In the genomic region with DNA sequence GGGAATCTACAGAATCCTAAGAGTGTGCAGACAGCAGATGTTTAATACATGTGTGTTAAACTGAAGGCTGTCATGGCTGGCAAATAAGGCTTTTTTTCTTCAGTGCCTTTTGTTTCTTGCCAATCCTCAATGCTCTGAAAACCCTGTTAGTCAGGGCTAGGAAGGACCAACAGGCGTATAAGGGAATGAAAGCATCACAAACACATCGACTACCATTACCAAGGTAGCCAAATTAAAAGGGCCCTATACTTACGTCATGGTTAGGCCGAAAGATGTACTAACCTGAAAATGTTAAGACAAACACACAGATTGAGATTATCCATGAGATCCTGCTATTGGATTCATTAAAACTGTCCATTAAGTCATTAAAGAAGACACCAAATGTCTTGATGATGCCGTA, we compare ENCODE assay signal across 18 cellular contexts. TPM values are rescaled to one million over a fixed set of nuclear protein-coding genes. Genes with fewer than 3 reads are reported as not detected.
DNase-seq lines count a peak whose midpoint lies in the region.
"Had no signal": no experiment of that assay in that cellular context is flagged by ENCODE, and none has a peak within 500 bp of the region (broad histone marks: within the 10 kb centered on the region; RNA-seq: fewer than 3 reads in every experiment).

No MANE protein-coding gene starts in this region.

- peak; percentile 15 for DNase-seq in DMS53 (lab: John Stamatoyannopoulos, UW)
- no peak for DNase-seq in DMS53 treated with DMSO at 0.1 percent for 48 hours (lab: John Stamatoyannopoulos, UW; ENCODE audit: unreplicated experiment)
- DNase-seq in adipocyte (ENCODE audit: low read depth) = no peak
- no peak for DNase-seq in immature natural killer cell
- DNase-seq in activated CD4-positive, alpha-beta T cell treated with anti-CD3 and anti-CD28 coated beads, Interleukin-2, amount 10 ng/mL, durations not matched to agents 7 days and 5 days = no peak
- DNase-seq in stimulated activated CD8-positive, alpha-beta memory T cell treated with anti-CD3 and anti-CD28 coated beads, Interleukin-4, amount 100 ng/mL, for 48 hours = no peak
- no peak for DNase-seq in Ammon's horn (ENCODE audit: low spot score)
- DNase-seq: 8988T; ACHN; AML-193; C1 segment of cervical spinal cord; Calu3; CD4-positive, alpha-beta memory T cell; COR-L47; DND-41; GOT3 had no signal

- H3K36me3 ChIP-seq in adipocyte (ENCODE audit: control insufficient read depth, insufficient read depth, low read length, severe bottlenecking) = no peaks in the 10 kb centered on the region

- H3K27me3 Mint-ChIP-seq in immature natural killer cell (ENCODE audit: low read depth in 3 of 3) = peaks cover 0 to 2% (median 0%) of the 10 kb centered on the region in 3 donors
- no peaks in the 10 kb centered on the region for H3K27me3 Mint-ChIP-seq in activated CD4-positive, alpha-beta T cell treated with anti-CD3 and anti-CD28 coated beads, Interleukin-2, amount 10 ng/mL, durations not matched to agents 7 days and 5 days
- H3K27me3 Mint-ChIP-seq: CD4-positive, alpha-beta memory T cell had no signal

- peaks cover 13% of the 10 kb centered on the region for H3K9me3 ChIP-seq in adipocyte (ENCODE audit: control insufficient read depth, low read length)
- H3K9me3 ChIP-seq: HAP-1 had no signal

- H3K27ac Mint-ChIP-seq in immature natural killer cell = peak overlapping the region in 4 of 6 donors; percentile 45 to 55 (median 52)
- no peak overlapping the region for H3K27ac Mint-ChIP-seq in activated CD4-positive, alpha-beta T cell treated with anti-CD3 and anti-CD28 coated beads, Interleukin-2, amount 10 ng/mL, durations not matched to agents 7 days and 5 days

- peak overlapping the region; percentile 33 for H3K4me3 ChIP-seq in adipocyte (ENCODE audit: low read length)
- H3K4me3 ChIP-seq: A549, HAP-1 had no signal

- no peaks in the 10 kb centered on the region for H3K9me3 Mint-ChIP-seq in immature natural killer cell
- H3K9me3 Mint-ChIP-seq in activated CD4-positive, alpha-beta T cell treated with anti-CD3 and anti-CD28 coated beads, Interleukin-2, amount 10 ng/mL, durations not matched to agents 7 days and 5 days = peaks cover 10% of the 10 kb centered on the region

- no peaks in the 10 kb centered on the region for H3K4me1 ChIP-seq in adipocyte (ENCODE audit: control insufficient read depth, insufficient read depth, low read length)
- H3K4me1 ChIP-seq: A549, HAP-1 had no signal

- CTCF ChIA-PET in activated CD4-positive, alpha-beta T cell treated with anti-CD3 and anti-CD28 coated beads, Interleukin-2, amount 10 ng/mL, durations not matched to agents 7 days and 5 days (lab: Charles Lee) = interaction anchor here (1.3 kb wide), 1 partner anchor 11 kb away, joined by 4 read pairs; no protein-coding TSS in a partner anchor

- H3K27me3 ChIP-seq in adipocyte (replicated peaks; ENCODE audit: control insufficient read depth, insufficient read depth, low read length) = no peaks in the 10 kb centered on the region

- POLR2A ChIA-PET in activated CD4-positive, alpha-beta T cell treated with anti-CD3 and anti-CD28 coated beads, Interleukin-2, amount 10 ng/mL, durations not matched to agents 7 days and 5 days (lab: Charles Lee) = no interaction called here

- H3K9ac ChIP-seq in adipocyte (ENCODE audit: low read length) = no peak overlapping the region

- H3K36me3 Mint-ChIP-seq in immature natural killer cell = peaks cover 44 to 61% (median 52%) of the 10 kb centered on the region in 3 donors
- H3K36me3 Mint-ChIP-seq in activated CD4-positive, alpha-beta T cell treated with anti-CD3 and anti-CD28 coated beads, Interleukin-2, amount 10 ng/mL, durations not matched to agents 7 days and 5 days (ENCODE audit: low read depth) = peaks cover 58% of the 10 kb centered on the region

- peaks cover 21 to 24% of the 10 kb centered on the region in 2 donors for H3K4me1 Mint-ChIP-seq in immature natural killer cell
- H3K4me1 Mint-ChIP-seq in activated CD4-positive, alpha-beta T cell treated with anti-CD3 and anti-CD28 coated beads, Interleukin-2, amount 10 ng/mL, durations not matched to agents 7 days and 5 days = peaks cover 7% of the 10 kb centered on the region

- no peak overlapping the region for H3K4me3 Mint-ChIP-seq in immature natural killer cell
- no peak overlapping the region for H3K4me3 Mint-ChIP-seq in activated CD4-positive, alpha-beta T cell treated with anti-CD3 and anti-CD28 coated beads, Interleukin-2, amount 10 ng/mL, durations not matched to agents 7 days and 5 days
- H3K4me3 Mint-ChIP-seq: CD4-positive, alpha-beta memory T cell had no signal

RNA-seq across cellular contexts. Expression of a gene that starts 13.1 kb away (rescaled TPM):
- 1 to 10 TPM in 2 of 3 donors, under 1 TPM in 1; 0.88 to 4.8 (median 3.5) TPM for polyA plus RNA-seq in immature natural killer cell
- 1 to 10 TPM; 5.6 to 6.8 TPM for total RNA-seq in activated CD4-positive, alpha-beta T cell treated with anti-CD3 and anti-CD28 coated beads, Interleukin-2, amount 10 ng/mL, durations not matched to agents 7 days and 5 days

RNA-seq across cellular contexts. Expression of a gene that starts 13.5 kb away (rescaled TPM):
- 10 to 100 TPM; 15.0 to 18.7 (median 15.3) TPM for polyA plus RNA-seq in immature natural killer cell
- 10 to 100 TPM; 11.7 to 13.8 TPM for total RNA-seq in activated CD4-positive, alpha-beta T cell treated with anti-CD3 and anti-CD28 coated beads, Interleukin-2, amount 10 ng/mL, durations not matched to agents 7 days and 5 days

RNA-seq across cellular contexts. Expression of a gene that starts 30.0 kb away (rescaled TPM):
- 100 to 1,000 TPM; 146 to 193 (median 169) TPM for polyA plus RNA-seq in immature natural killer cell
- total RNA-seq in activated CD4-positive, alpha-beta T cell treated with anti-CD3 and anti-CD28 coated beads, Interleukin-2, amount 10 ng/mL, durations not matched to agents 7 days and 5 days = 10 to 100 TPM; 72.5 to 82.3 TPM
